2 cellular contexts compared by ENCODE assay signal in genomic region chr22:40635940-40636379, GRCh38.
TF ChIP-seq lines count a peak whose summit lies in the region.

No MANE protein-coding gene starts in this region.

TF ChIP-seq in IMR-90, 13 proteins besides CTCF, POLR2A, EP300 and RAD21:
- TF ChIP-seq, protein P1, sequence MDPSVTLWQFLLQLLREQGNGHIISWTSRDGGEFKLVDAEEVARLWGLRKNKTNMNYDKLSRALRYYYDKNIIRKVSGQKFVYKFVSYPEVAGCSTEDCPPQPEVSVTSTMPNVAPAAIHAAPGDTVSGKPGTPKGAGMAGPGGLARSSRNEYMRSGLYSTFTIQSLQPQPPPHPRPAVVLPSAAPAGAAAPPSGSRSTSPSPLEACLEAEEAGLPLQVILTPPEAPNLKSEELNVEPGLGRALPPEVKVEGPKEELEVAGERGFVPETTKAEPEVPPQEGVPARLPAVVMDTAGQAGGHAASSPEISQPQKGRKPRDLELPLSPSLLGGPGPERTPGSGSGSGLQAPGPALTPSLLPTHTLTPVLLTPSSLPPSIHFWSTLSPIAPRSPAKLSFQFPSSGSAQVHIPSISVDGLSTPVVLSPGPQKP (IDR thresholded peaks at IDR 0.05; ENCODE audit: borderline replicate concordance, low read depth, low read length): no peak
- TF ChIP-seq CHD1 (IDR thresholded peaks at IDR 0.05; ENCODE audit: low read depth, low read length): no peak

TF ChIP-seq in HepG2, 621 proteins besides CTCF, POLR2A, EP300 and RAD21:
- TF ChIP-seq, protein P2, sequence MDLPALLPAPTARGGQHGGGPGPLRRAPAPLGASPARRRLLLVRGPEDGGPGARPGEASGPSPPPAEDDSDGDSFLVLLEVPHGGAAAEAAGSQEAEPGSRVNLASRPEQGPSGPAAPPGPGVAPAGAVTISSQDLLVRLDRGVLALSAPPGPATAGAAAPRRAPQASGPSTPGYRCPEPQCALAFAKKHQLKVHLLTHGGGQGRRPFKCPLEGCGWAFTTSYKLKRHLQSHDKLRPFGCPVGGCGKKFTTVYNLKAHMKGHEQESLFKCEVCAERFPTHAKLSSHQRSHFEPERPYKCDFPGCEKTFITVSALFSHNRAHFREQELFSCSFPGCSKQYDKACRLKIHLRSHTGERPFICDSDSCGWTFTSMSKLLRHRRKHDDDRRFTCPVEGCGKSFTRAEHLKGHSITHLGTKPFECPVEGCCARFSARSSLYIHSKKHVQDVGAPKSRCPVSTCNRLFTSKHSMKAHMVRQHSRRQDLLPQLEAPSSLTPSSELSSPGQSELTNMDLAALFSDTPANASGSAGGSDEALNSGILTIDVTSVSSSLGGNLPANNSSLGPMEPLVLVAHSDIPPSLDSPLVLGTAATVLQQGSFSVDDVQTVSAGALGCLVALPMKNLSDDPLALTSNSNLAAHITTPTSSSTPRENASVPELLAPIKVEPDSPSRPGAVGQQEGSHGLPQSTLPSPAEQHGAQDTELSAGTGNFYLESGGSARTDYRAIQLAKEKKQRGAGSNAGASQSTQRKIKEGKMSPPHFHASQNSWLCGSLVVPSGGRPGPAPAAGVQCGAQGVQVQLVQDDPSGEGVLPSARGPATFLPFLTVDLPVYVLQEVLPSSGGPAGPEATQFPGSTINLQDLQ (CRISPR knock-in tag; IDR thresholded peaks at IDR 0.05): 0 out of 2 replicates have a peak, but pooled peaks have one; percentile 31
- peak; percentile 23; the same call in 1 of the 2 replicates for TF ChIP-seq KDM5A (IDR thresholded peaks at IDR 0.05; ENCODE audit: borderline replicate concordance, low read length)
- TF ChIP-seq FIP1L1 (IDR thresholded peaks at IDR 0.05; ENCODE audit: borderline replicate concordance, insufficient read depth, low read depth, low read length): no peak
- 0 out of 2 replicates have a peak, but pooled peaks have one; percentile 3 for TF ChIP-seq FOXC1 (CRISPR knock-in tag; IDR thresholded peaks at IDR 0.05; ENCODE audit: borderline replicate concordance)
- peak; percentile 61; the same call in 1 of the 2 replicates for TF ChIP-seq EED (CRISPR knock-in tag; IDR thresholded peaks at IDR 0.05)
- TF ChIP-seq ZFP36L2 (CRISPR knock-in tag; IDR thresholded peaks at IDR 0.05): no peak
- 0 out of 2 replicates have a peak, but pooled peaks have one; percentile 8 for TF ChIP-seq ZNF292 (CRISPR knock-in tag; IDR thresholded peaks at IDR 0.05; ENCODE audit: borderline replicate concordance, low read depth)
- no peak for TF ChIP-seq ZFP91 (CRISPR knock-in tag; IDR thresholded peaks at IDR 0.05; ENCODE audit: borderline replicate concordance)
- TF ChIP-seq KAT7 (CRISPR knock-in tag; IDR thresholded peaks at IDR 0.05; ENCODE audit: borderline replicate concordance): 0 out of 2 replicates have a peak, but pooled peaks have one; percentile 24
- TF ChIP-seq ZNF703 (CRISPR knock-in tag; IDR thresholded peaks at IDR 0.05; ENCODE audit: borderline replicate concordance): 0 out of 2 replicates have a peak, but pooled peaks have one; percentile 72
- TF ChIP-seq, protein P3, sequence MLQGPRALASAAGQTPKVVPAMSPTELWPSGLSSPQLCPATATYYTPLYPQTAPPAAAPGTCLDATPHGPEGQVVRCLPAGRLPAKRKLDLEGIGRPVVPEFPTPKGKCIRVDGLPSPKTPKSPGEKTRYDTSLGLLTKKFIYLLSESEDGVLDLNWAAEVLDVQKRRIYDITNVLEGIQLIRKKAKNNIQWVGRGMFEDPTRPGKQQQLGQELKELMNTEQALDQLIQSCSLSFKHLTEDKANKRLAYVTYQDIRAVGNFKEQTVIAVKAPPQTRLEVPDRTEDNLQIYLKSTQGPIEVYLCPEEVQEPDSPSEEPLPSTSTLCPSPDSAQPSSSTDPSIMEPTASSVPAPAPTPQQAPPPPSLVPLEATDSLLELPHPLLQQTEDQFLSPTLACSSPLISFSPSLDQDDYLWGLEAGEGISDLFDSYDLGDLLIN (CRISPR knock-in tag; IDR thresholded peaks at IDR 0.05; ENCODE audit: borderline replicate concordance): no peak
- TF ChIP-seq ZNF761 (CRISPR knock-in tag; conservative IDR thresholded peaks at IDR 0.05): 0 out of 2 replicates have a peak, but pooled peaks have one; percentile 2
- TF ChIP-seq, protein P4, sequence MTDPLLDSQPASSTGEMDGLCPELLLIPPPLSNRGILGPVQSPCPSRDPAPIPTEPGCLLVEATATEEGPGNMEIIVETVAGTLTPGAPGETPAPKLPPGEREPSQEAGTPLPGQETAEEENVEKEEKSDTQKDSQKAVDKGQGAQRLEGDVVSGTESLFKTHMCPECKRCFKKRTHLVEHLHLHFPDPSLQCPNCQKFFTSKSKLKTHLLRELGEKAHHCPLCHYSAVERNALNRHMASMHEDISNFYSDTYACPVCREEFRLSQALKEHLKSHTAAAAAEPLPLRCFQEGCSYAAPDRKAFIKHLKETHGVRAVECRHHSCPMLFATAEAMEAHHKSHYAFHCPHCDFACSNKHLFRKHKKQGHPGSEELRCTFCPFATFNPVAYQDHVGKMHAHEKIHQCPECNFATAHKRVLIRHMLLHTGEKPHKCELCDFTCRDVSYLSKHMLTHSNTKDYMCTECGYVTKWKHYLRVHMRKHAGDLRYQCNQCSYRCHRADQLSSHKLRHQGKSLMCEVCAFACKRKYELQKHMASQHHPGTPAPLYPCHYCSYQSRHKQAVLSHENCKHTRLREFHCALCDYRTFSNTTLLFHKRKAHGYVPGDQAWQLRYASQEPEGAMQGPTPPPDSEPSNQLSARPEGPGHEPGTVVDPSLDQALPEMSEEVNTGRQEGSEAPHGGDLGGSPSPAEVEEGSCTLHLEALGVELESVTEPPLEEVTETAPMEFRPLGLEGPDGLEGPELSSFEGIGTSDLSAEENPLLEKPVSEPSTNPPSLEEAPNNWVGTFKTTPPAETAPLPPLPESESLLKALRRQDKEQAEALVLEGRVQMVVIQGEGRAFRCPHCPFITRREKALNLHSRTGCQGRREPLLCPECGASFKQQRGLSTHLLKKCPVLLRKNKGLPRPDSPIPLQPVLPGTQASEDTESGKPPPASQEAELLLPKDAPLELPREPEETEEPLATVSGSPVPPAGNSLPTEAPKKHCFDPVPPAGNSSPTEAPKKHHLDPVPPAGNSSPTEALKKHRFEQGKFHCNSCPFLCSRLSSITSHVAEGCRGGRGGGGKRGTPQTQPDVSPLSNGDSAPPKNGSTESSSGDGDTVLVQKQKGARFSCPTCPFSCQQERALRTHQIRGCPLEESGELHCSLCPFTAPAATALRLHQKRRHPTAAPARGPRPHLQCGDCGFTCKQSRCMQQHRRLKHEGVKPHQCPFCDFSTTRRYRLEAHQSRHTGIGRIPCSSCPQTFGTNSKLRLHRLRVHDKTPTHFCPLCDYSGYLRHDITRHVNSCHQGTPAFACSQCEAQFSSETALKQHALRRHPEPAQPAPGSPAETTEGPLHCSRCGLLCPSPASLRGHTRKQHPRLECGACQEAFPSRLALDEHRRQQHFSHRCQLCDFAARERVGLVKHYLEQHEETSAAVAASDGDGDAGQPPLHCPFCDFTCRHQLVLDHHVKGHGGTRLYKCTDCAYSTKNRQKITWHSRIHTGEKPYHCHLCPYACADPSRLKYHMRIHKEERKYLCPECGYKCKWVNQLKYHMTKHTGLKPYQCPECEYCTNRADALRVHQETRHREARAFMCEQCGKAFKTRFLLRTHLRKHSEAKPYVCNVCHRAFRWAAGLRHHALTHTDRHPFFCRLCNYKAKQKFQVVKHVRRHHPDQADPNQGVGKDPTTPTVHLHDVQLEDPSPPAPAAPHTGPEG (CRISPR knock-in tag; IDR thresholded peaks at IDR 0.05): peak; percentile 89
- TF ChIP-seq ZNF414 (CRISPR knock-in tag; IDR thresholded peaks at IDR 0.05): 0 out of 2 replicates have a peak, but pooled peaks have one; percentile 13
- TF ChIP-seq RBM39 (IDR thresholded peaks at IDR 0.05; ENCODE audit: low read depth, low read length, poor library complexity, severe bottlenecking): peak; percentile 10
- TF ChIP-seq ZBTB40 (IDR thresholded peaks at IDR 0.05): no peak
- TF ChIP-seq ZBTB40 (CRISPR knock-in tag; IDR thresholded peaks at IDR 0.05): peak; percentile 20; the same call in 1 of the 2 replicates
- TF ChIP-seq ZNF564 (CRISPR knock-in tag; IDR thresholded peaks at IDR 0.05): peak; percentile 79; the same call in 1 of the 2 replicates
- 0 out of 2 replicates have a peak, but pooled peaks have one; percentile 9 for TF ChIP-seq ZBTB38 (CRISPR knock-in tag; IDR thresholded peaks at IDR 0.05)
- no peak for TF ChIP-seq ARNT (IDR thresholded peaks at IDR 0.05)
